1 cellular context compared by ENCODE assay signal in the genomic region with DNA sequence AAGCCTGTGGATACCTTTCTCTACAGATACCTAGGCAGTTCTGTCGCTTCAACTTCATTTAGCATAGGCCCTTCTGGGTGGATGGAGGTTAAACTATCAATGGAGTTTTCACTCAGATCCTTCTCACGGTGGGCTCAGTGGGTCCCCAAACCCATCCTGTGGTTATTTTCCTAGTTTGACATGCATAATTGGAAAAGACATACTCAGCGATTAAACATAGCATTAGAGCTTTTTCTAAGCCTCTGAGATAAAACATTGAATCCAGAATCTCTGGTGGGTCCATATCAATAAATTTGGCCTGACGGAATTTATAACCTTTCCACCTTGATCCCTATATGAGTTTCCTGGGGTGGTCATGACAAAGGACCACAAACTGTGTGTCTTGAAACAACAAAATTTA.
TF ChIP-seq lines count a peak whose summit lies in the region.

No MANE protein-coding gene starts in this region.

TF ChIP-seq in WTC11, 78 proteins besides CTCF, POLR2A, EP300 and RAD21 (continued from another document):
- TF ChIP-seq, protein P1, sequence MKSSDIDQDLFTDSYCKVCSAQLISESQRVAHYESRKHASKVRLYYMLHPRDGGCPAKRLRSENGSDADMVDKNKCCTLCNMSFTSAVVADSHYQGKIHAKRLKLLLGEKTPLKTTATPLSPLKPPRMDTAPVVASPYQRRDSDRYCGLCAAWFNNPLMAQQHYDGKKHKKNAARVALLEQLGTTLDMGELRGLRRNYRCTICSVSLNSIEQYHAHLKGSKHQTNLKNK (CRISPR knock-in tag; IDR thresholded peaks at IDR 0.05), result no peak
TF ChIP-seq in WTC11: peak in this region for 0.
